ENCODE assay signal across 12 cellular contexts in genomic region chr5:34486808-34487201, GRCh38.
DNase-seq lines count a peak whose midpoint lies in the region; ATAC-seq and TF ChIP-seq lines count a peak whose summit lies in the region.
"Had no signal": no experiment of that assay in that cellular context is flagged by ENCODE, and none has a peak within 500 bp of the region (broad histone marks: within the 10 kb centered on the region; RNA-seq: fewer than 3 reads in every experiment).

No MANE protein-coding gene starts in this region.

- H3K27me3 ChIP-seq in AG04450 (ENCODE audit: control insufficient read depth, insufficient read depth, low read length): no peaks in the 10 kb centered on the region
- no peaks in the 10 kb centered on the region for H3K27me3 ChIP-seq in hepatocyte
- H3K27me3 ChIP-seq: esophagus squamous epithelium had no signal

- ATAC-seq in SK-N-SH treated with all-trans-retinoic acid at 6 μM for 48 hours (peak; percentile 22; the same call in 2 of the 3 replicates), sciatic nerve (peak; percentile 3)
- no peak for ATAC-seq in stimulated activated naive CD8-positive, alpha-beta T cell treated with anti-CD3 and anti-CD28 coated beads, Interleukin-15, amount 100 ng/mL, for 72 hours

- no peaks in the 10 kb centered on the region for H3K36me3 ChIP-seq in hepatocyte (replicated peaks; ENCODE audit: insufficient read depth, low read depth)
- H3K36me3 ChIP-seq: esophagus squamous epithelium, HAP-1 had no signal

- H3K4me3 ChIP-seq in AG04450 (ENCODE audit: low read depth, low read length) (no peak overlapping the region), hepatocyte (no peak overlapping the region)
- H3K4me3 ChIP-seq: esophagus squamous epithelium, HAP-1 had no signal

- POLR2A ChIA-PET in AG04450 (lab: Yijun Ruan, JAX): interaction anchor here (0.7 to 1.3 kb wide), 3 partner anchors 12 to 99 kb away, joined by 3 to 4 read pairs (median 4); no protein-coding TSS in a partner anchor

- no peak overlapping the region for H3K4me3 Mint-ChIP-seq in stimulated activated naive CD8-positive, alpha-beta T cell treated with anti-CD3 and anti-CD28 coated beads, Interleukin-15, amount 100 ng/mL, for 72 hours
- H3K4me3 Mint-ChIP-seq: dendritic cell treated with granulocyte-macrophage colony-stimulating factor and Interleukin-4, amounts not matched to agents 40 ng/mL and 50 ng/mL, for 4 days; natural killer cell had no signal

- TF ChIP-seq CTCF in AG04450 (IDR thresholded peaks at IDR 0.05; ENCODE audit: low read depth, low read length): no peak
- no peak for TF ChIP-seq CTCF in hepatocyte (IDR thresholded peaks at IDR 0.05; ENCODE audit: poor library complexity)

- no peaks in the 10 kb centered on the region for H3K9me3 Mint-ChIP-seq in stimulated activated naive CD8-positive, alpha-beta T cell treated with anti-CD3 and anti-CD28 coated beads, Interleukin-15, amount 100 ng/mL, for 72 hours
- H3K9me3 Mint-ChIP-seq: dendritic cell treated with granulocyte-macrophage colony-stimulating factor and Interleukin-4, amounts not matched to agents 40 ng/mL and 50 ng/mL, for 4 days; natural killer cell had no signal

- H3K79me2 ChIP-seq in hepatocyte: no peaks in the 10 kb centered on the region

- peak overlapping the region; percentile 25 for H3K27ac ChIP-seq in AG04450 (ENCODE audit: low read depth, low read length)
- peak overlapping the region; percentile 88 for H3K27ac ChIP-seq in hepatocyte

- 48% methylated on average over 3 of the region's 3 CpGs for WGBS in hepatocyte (ENCODE audit: low lambda C conversion rate, missing lambda C conversion rate)

- H3K9me3 ChIP-seq in AG04450 (ENCODE audit: control insufficient read depth, insufficient read depth, low read length) (peaks cover 3% of the 10 kb centered on the region; the same call in 1 of the 2 replicates), hepatocyte (ENCODE audit: low read depth) (no peaks in the 10 kb centered on the region)
- H3K9me3 ChIP-seq: esophagus squamous epithelium, HAP-1 had no signal

- no peak overlapping the region for H2AFZ ChIP-seq in hepatocyte

- CTCF ChIA-PET in AG04450 (lab: Charles Lee): interaction anchor here (0.6 to 3.9 kb wide), 39 partner anchors 8 to 515 kb away, joined by 3 to 71 read pairs (median 4); partner anchors contain the start of genes RAD1 and TTC23L

- H3K27me3 Mint-ChIP-seq in stimulated activated naive CD8-positive, alpha-beta T cell treated with anti-CD3 and anti-CD28 coated beads, Interleukin-15, amount 100 ng/mL, for 72 hours: peaks cover 54% of the 10 kb centered on the region

- in situ Hi-C loops in KBM-7 (cut with MboI; ENCODE audit: low pct_unique_long_range_greater_than_20kb, low sequenced_read_pairs): loop anchor here (25.0 kb wide), 2 partner anchors 400 to 525 kb away; no protein-coding TSS in a partner anchor

- no peak for DNase-seq in AG04450 (ENCODE audit: low read depth, low spot score)
- no peak for DNase-seq in hepatocyte (ENCODE audit: low spot score)
- DNase-seq in sciatic nerve (ENCODE audit: low spot score): no peak
- no peak for DNase-seq in stimulated activated naive CD8-positive, alpha-beta T cell treated with anti-CD3 and anti-CD28 coated beads, Interleukin-15, amount 100 ng/mL, for 72 hours
- DNase-seq in activated T-cell treated with anti-CD3 and anti-CD28 coated beads, Interleukin-2, amount 50 U/mL, for 1 hour: no peak
- no peak for DNase-seq in NCI-H526 treated with DMSO at 0.1 percent for 48 hours (lab: John Stamatoyannopoulos, UW)
- DNase-seq in KBM-7: no peak
- DNase-seq: esophagus squamous epithelium had no signal

- peak overlapping the region; percentile 52 for H3K4me2 ChIP-seq in hepatocyte

- H3K27ac Mint-ChIP-seq in stimulated activated naive CD8-positive, alpha-beta T cell treated with anti-CD3 and anti-CD28 coated beads, Interleukin-15, amount 100 ng/mL, for 72 hours: no peak overlapping the region
- H3K27ac Mint-ChIP-seq: dendritic cell treated with granulocyte-macrophage colony-stimulating factor and Interleukin-4, amounts not matched to agents 40 ng/mL and 50 ng/mL, for 4 days had no signal

- H3K4me1 ChIP-seq in hepatocyte (ENCODE audit: insufficient read depth): peaks cover 26% of the 10 kb centered on the region

- H3K9me2 ChIP-seq in hepatocyte (replicated peaks; ENCODE audit: insufficient read depth): no peaks in the 10 kb centered on the region

- no peaks in the 10 kb centered on the region for H4K20me1 ChIP-seq in hepatocyte (ENCODE audit: insufficient read depth, poor library complexity, severe bottlenecking)

- intact Hi-C loops in sciatic nerve (cut with DNase I): loop anchor here (10.0 kb wide), 1 partner anchor 408 kb away; no protein-coding TSS in a partner anchor

- no peaks in the 10 kb centered on the region for H3K4me1 Mint-ChIP-seq in stimulated activated naive CD8-positive, alpha-beta T cell treated with anti-CD3 and anti-CD28 coated beads, Interleukin-15, amount 100 ng/mL, for 72 hours

TF ChIP-seq in SK-N-SH treated with all-trans-retinoic acid at 6 μM for 48 hours, 23 proteins besides CTCF, POLR2A, EP300 and RAD21 (continues in another document):
- TF ChIP-seq CREB5 (CRISPR knock-in tag; IDR thresholded peaks at IDR 0.05; ENCODE audit: low read depth) (no peak), GLIS3 (CRISPR knock-in tag; IDR thresholded peaks at IDR 0.05) (no peak), BACH2 (CRISPR knock-in tag; IDR thresholded peaks at IDR 0.05; ENCODE audit: borderline replicate concordance) (no peak), PPARA (CRISPR knock-in tag; IDR thresholded peaks at IDR 0.05; ENCODE audit: borderline replicate concordance) (no peak), TCF4 (CRISPR knock-in tag; IDR thresholded peaks at IDR 0.05; ENCODE audit: borderline replicate concordance) (no peak), ZNF565 (CRISPR knock-in tag; conservative IDR thresholded peaks at IDR 0.05; ENCODE audit: low read depth) (no peak), RARB (CRISPR knock-in tag; IDR thresholded peaks at IDR 0.05) (no peak), ZNF8 (CRISPR knock-in tag; IDR thresholded peaks at IDR 0.05) (no peak), SNAI2 (CRISPR knock-in tag; IDR thresholded peaks at IDR 0.05) (no peak), POU6F1 (CRISPR knock-in tag; IDR thresholded peaks at IDR 0.05; ENCODE audit: borderline replicate concordance, low read depth) (no peak), ZNF70 (CRISPR knock-in tag; IDR thresholded peaks at IDR 0.05) (no peak), TSHZ2 (CRISPR knock-in tag; IDR thresholded peaks at IDR 0.05) (no peak)
